In the genomic region with DNA sequence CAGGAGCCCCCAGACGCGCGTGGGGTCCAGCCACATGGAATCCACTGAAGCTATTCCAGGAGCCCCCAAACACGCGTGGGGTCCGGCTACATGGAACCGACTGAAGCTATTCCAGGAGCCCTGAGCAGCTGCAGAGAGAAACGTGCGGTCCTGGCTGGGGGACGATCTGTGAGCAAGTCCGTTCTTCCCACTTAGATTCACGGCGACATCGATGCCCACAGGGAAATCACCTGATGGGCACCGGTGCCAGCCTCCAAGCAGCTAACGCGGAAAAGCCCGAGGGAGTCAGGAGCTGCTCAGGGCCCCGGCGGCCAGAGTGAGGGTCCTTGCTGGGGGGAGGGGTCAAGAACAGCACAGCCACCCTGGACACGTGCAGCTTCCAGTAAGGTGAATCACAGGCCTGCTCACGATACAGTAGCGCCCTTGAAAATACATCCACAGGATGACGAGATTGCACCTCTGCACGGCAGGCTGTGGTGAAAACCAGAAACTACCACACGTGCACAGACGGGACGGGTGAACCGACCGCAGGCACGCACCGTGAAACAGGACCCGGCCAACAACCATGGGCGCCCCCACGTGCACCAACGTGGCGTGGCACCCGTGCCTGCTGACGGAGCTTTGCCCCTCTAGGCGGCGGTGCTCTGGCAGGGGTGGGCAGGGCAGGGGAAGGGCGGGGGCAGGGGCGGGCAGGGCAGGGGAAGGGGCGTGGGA, we compare ENCODE assay signal across 10 cellular contexts.
DNase-seq lines count a peak whose midpoint lies in the region; ATAC-seq and TF ChIP-seq lines count a peak whose summit lies in the region.
"Had no signal": no experiment of that assay in that cellular context is flagged by ENCODE, and none has a peak within 500 bp of the region (broad histone marks: within the 10 kb centered on the region; RNA-seq: fewer than 3 reads in every experiment).

No MANE protein-coding gene starts in this region.

- no peak overlapping the region for H2AFZ ChIP-seq in fibroblast of lung (ENCODE audit: low read length)

- H3K27me3 Mint-ChIP-seq in T-helper 17 cell, result no peaks in the 10 kb centered on the region

- ATAC-seq in HG02973 (IDR thresholded peaks at IDR 0.05; ENCODE audit: unreplicated experiment), result no peak
- ATAC-seq in HG03432 (IDR thresholded peaks at IDR 0.05; ENCODE audit: unreplicated experiment), result no peak
- no peak for ATAC-seq in T-helper 17 cell
- ATAC-seq: PC-3 had no signal

- H3K27ac ChIP-seq in fibroblast of lung (ENCODE audit: insufficient read depth, low read length), result no peak overlapping the region

- no peak overlapping the region for H3K4me3 Mint-ChIP-seq in T-helper 17 cell

- H3K36me3 ChIP-seq in fibroblast of lung (ENCODE audit: control insufficient read depth, insufficient read depth, low read length), result no peaks in the 10 kb centered on the region

- H3K79me2 ChIP-seq in fibroblast of lung (ENCODE audit: control insufficient read depth, insufficient read depth, low read length), result no peaks in the 10 kb centered on the region

- no peaks in the 10 kb centered on the region for H3K27me3 ChIP-seq in fibroblast of lung (ENCODE audit: control insufficient read depth, insufficient read depth, low read length)

- H3K4me3 ChIP-seq in fibroblast of lung (replicated peaks in 1 of 4; ENCODE audit: control extremely low read depth in 1 of 4, insufficient read depth in 1 of 4, low read depth in 3 of 4, low read length in 4 of 4), result no peak overlapping the region

- H3K4me1 ChIP-seq in fibroblast of lung (ENCODE audit: control insufficient read depth, extremely low read depth, insufficient read depth, low read length), result no peaks in the 10 kb centered on the region

- H3K9ac ChIP-seq in fibroblast of lung (ENCODE audit: insufficient read depth, low read length), result peak overlapping the region; percentile 7

- H3K4me2 ChIP-seq in fibroblast of lung (ENCODE audit: extremely low read depth, insufficient read depth, low read length), result no peak overlapping the region

- H3K27ac Mint-ChIP-seq in T-helper 17 cell, result no peak overlapping the region

- DNase-seq in activated T-cell treated with anti-CD3 and anti-CD28 coated beads for 24 hours (ENCODE audit: low read depth), result peak; percentile 10
- no peak for DNase-seq in activated T-cell treated with anti-CD3 and anti-CD28 coated beads, Interleukin-2, amount 50 U/mL, for 1 hour
- DNase-seq in NCI-H69 (lab: John Stamatoyannopoulos, UW), result peak; percentile 72
- DNase-seq in fibroblast of lung (ENCODE audit: low read depth in 2 of 2), result peak in 1 of 2 donors; percentile 62
- DNase-seq in stimulated activated CD8-positive, alpha-beta memory T cell treated with anti-CD3 and anti-CD28 coated beads, Interleukin-4, amount 100 ng/mL, for 48 hours, result peak; percentile 49
- DNase-seq in T-helper 17 cell, result no peak
- DNase-seq: DMS153, PC-3 had no signal

- TF ChIP-seq CTCF in fibroblast of lung (conservative IDR thresholded peaks at IDR 0.05 in 1 of 2, IDR thresholded peaks at IDR 0.05 in 1 of 2; ENCODE audit: low read depth in 1 of 2, low read length in 2 of 2), result no peak

- no peaks in the 10 kb centered on the region for H3K9me3 ChIP-seq in fibroblast of lung (ENCODE audit: control insufficient read depth, insufficient read depth, low read depth, low read length)
- no peaks in the 10 kb centered on the region for H3K9me3 ChIP-seq in T-helper 17 cell (ENCODE audit: control insufficient read depth, low read length, poor library complexity, severe bottlenecking)

- no peaks in the 10 kb centered on the region for H4K20me1 ChIP-seq in fibroblast of lung (ENCODE audit: control insufficient read depth, extremely low read depth, insufficient read depth, low read length)

- peaks cover 2% of the 10 kb centered on the region for H3K4me1 Mint-ChIP-seq in T-helper 17 cell

- H3K36me3 Mint-ChIP-seq in T-helper 17 cell (ENCODE audit: low read depth), result peaks cover 4% of the 10 kb centered on the region

Comparison
In these comparisons a context has a peak if more than half of its experiments do, and no peak if none do; other contexts are left out.
1. DNase-seq: peak in activated T-cell treated with anti-CD3 and anti-CD28 coated beads for 24 hours (single experiment), NCI-H69 (single experiment) and stimulated activated CD8-positive, alpha-beta memory T cell treated with anti-CD3 and anti-CD28 coated beads, Interleukin-4, amount 100 ng/mL, for 48 hours (single experiment); none in activated T-cell treated with anti-CD3 and anti-CD28 coated beads, Interleukin-2, amount 50 U/mL, for 1 hour (single experiment) and T-helper 17 cell (0 of 3).